In the genomic region with DNA sequence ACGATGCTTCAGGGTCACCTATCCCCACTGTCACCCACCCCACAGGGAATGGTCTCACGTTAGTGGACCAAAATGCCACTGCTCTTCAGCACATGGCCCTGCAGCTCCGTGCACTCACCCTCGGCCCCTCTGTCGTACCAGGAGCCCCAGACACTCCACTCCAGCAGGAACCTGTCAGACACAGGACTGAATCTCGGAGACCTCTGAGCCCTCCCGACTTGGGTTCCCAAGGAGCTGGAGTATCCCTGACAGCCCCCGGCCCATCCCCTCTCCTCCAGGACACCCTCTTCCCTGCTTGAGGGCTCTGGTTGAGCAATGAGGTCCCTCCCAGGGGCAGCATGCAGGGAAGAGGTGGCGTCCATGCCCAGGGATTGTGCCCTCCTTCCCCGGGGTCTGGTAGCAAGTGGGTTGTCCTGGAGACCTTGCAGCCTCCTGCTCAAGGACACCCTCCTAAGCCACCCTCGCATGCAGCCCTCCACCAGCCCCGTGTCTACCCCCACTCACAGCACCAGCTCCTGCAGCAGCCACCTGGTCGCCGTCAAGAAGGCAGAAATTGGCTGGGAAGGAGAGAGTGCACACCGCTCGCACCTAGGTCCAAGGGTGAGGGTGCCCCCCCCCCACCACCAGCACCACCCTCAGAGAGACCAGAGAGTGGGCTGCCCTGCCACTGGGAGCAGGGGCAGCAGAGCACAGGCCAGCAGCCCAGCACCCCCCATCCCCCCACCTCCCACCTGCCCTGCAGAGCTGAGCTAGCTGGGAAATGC, we compare ENCODE assay signal across 1 cellular context.
TF ChIP-seq lines count a peak whose summit lies in the region.

No MANE protein-coding gene starts in this region.

TF ChIP-seq in IMR-90, 13 proteins besides CTCF, POLR2A, EP300 and RAD21:
- TF ChIP-seq MXI1 (IDR thresholded peaks at IDR 0.05; ENCODE audit: borderline replicate concordance, low read depth, low read length) (no peak), NFE2L2 (IDR thresholded peaks at IDR 0.05; ENCODE audit: low read depth, low read length) (no peak), RCOR1 (IDR thresholded peaks at IDR 0.05; ENCODE audit: insufficient replicate concordance, low read length) (no peak), MAFK (IDR thresholded peaks at IDR 0.05; ENCODE audit: low read depth, low read length) (no peak), CEBPB (IDR thresholded peaks at IDR 0.05; ENCODE audit: low read depth, low read length) (no peak), CHD1 (IDR thresholded peaks at IDR 0.05; ENCODE audit: low read depth, low read length) (no peak), FOS (IDR thresholded peaks at IDR 0.05; ENCODE audit: low read depth, low read length) (no peak), BHLHE40 (IDR thresholded peaks at IDR 0.05; ENCODE audit: low read depth, low read length) (no peak), MAZ (IDR thresholded peaks at IDR 0.05; ENCODE audit: borderline replicate concordance, low read depth, low read length) (no peak), RFX5 (IDR thresholded peaks at IDR 0.05; ENCODE audit: low read depth, low read length) (no peak), SMC3 (IDR thresholded peaks at IDR 0.05; ENCODE audit: low read depth, low read length) (no peak)
- TF ChIP-seq, protein P1, sequence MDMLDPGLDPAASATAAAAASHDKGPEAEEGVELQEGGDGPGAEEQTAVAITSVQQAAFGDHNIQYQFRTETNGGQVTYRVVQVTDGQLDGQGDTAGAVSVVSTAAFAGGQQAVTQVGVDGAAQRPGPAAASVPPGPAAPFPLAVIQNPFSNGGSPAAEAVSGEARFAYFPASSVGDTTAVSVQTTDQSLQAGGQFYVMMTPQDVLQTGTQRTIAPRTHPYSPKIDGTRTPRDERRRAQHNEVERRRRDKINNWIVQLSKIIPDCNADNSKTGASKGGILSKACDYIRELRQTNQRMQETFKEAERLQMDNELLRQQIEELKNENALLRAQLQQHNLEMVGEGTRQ (IDR thresholded peaks at IDR 0.05; ENCODE audit: low read depth, low read length) = no peak
- TF ChIP-seq, protein P2, sequence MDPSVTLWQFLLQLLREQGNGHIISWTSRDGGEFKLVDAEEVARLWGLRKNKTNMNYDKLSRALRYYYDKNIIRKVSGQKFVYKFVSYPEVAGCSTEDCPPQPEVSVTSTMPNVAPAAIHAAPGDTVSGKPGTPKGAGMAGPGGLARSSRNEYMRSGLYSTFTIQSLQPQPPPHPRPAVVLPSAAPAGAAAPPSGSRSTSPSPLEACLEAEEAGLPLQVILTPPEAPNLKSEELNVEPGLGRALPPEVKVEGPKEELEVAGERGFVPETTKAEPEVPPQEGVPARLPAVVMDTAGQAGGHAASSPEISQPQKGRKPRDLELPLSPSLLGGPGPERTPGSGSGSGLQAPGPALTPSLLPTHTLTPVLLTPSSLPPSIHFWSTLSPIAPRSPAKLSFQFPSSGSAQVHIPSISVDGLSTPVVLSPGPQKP (IDR thresholded peaks at IDR 0.05; ENCODE audit: borderline replicate concordance, low read depth, low read length) = no peak
